In genomic region chr1:39787468-39787867, GRCh38 we compare ENCODE assay signal across 13 cellular contexts. TPM values are rescaled to one million over a fixed set of nuclear protein-coding genes. Genes with fewer than 3 reads are reported as not detected.
DNase-seq lines count a peak whose midpoint lies in the region; ATAC-seq and TF ChIP-seq lines count a peak whose summit lies in the region.
"Had no signal": no experiment of that assay in that cellular context is flagged by ENCODE, and none has a peak within 500 bp of the region (broad histone marks: within the 10 kb centered on the region; RNA-seq: fewer than 3 reads in every experiment).

No MANE protein-coding gene starts in this region.

- no peak overlapping the region for H2BK12ac ChIP-seq in H9 (ENCODE audit: insufficient read length, low read depth, low read length)

- H4K5ac ChIP-seq in H9 (ENCODE audit: insufficient read length, low read depth, low read length): no peak overlapping the region

- no peak overlapping the region for H2BK5ac ChIP-seq in H9 (ENCODE audit: insufficient read length, low read length)

- no peak overlapping the region for H3K4ac ChIP-seq in H9 (ENCODE audit: low read depth, low read length)

- H3K27ac ChIP-seq in H9 (ENCODE audit: insufficient read length, low read depth, low read length): no peak overlapping the region
- H3K27ac ChIP-seq in neural progenitor cell: no peak overlapping the region
- H3K27ac ChIP-seq: 22Rv1, sigmoid colon, thyroid gland had no signal

- no peak for ATAC-seq in HG03159 (IDR thresholded peaks at IDR 0.05; ENCODE audit: unreplicated experiment)
- no peak for ATAC-seq in GM21528 (IDR thresholded peaks at IDR 0.05; ENCODE audit: low FRiP score, unreplicated experiment)

- H2AFZ ChIP-seq in H9 (ENCODE audit: low read length) (no peak overlapping the region), neural progenitor cell (replicated peaks) (no peak overlapping the region)

- no peaks in the 10 kb centered on the region for H3K79me1 ChIP-seq in H9 (ENCODE audit: insufficient read depth, low read depth, low read length, poor library complexity, severe bottlenecking)

- no peak overlapping the region for H2BK20ac ChIP-seq in H9 (ENCODE audit: low read depth, low read length, poor library complexity, severe bottlenecking)

- H4K20me1 ChIP-seq in H9 (ENCODE audit: control insufficient read depth, insufficient read depth, insufficient read length): no peaks in the 10 kb centered on the region
- H4K20me1 ChIP-seq in neural progenitor cell (ENCODE audit: low read depth): peaks cover 3% of the 10 kb centered on the region

- H3K36me3 Mint-ChIP-seq in H9 (ENCODE audit: insufficient read depth in 1 of 3, low read depth in 3 of 3) (peaks cover 0 to 1% (median 0%) of the 10 kb centered on the region in 3 experiments; a peak in 1 of 7 replicates), neural progenitor cell (no peaks in the 10 kb centered on the region)
- H3K36me3 Mint-ChIP-seq in dendritic cell treated with granulocyte-macrophage colony-stimulating factor and Interleukin-4, amounts not matched to agents 40 ng/mL and 50 ng/mL, for 4 days (ENCODE audit: low read depth): no peaks in the 10 kb centered on the region

- H3K9me3 ChIP-seq in H9 (ENCODE audit: control insufficient read depth, low read depth, low read length) (no peaks in the 10 kb centered on the region), neural progenitor cell (ENCODE audit: low read depth) (no peaks in the 10 kb centered on the region)
- H3K9me3 ChIP-seq: sigmoid colon, thyroid gland had no signal

- H3K9me3 Mint-ChIP-seq in H9 (no peaks in the 10 kb centered on the region; a peak in 1 of 5 replicates), neural progenitor cell (no peaks in the 10 kb centered on the region)
- no peaks in the 10 kb centered on the region for H3K9me3 Mint-ChIP-seq in dendritic cell treated with granulocyte-macrophage colony-stimulating factor and Interleukin-4, amounts not matched to agents 40 ng/mL and 50 ng/mL, for 4 days

- H3K23me2 ChIP-seq in H9 (ENCODE audit: insufficient read length, low read depth, low read length, poor library complexity, severe bottlenecking): peaks cover 3% of the 10 kb centered on the region

- H3K27ac Mint-ChIP-seq in H9: no peak overlapping the region
- H3K27ac Mint-ChIP-seq in dendritic cell treated with granulocyte-macrophage colony-stimulating factor and Interleukin-4, amounts not matched to agents 40 ng/mL and 50 ng/mL, for 4 days: no peak overlapping the region
- H3K27ac Mint-ChIP-seq in neural progenitor cell: no peak overlapping the region

- no peak overlapping the region for H4K8ac ChIP-seq in H9 (replicated peaks; ENCODE audit: insufficient read length, low read depth, low read length)

- no peak overlapping the region for H3K56ac ChIP-seq in H9 (ENCODE audit: insufficient read length, low read depth, low read length)

- H3K4me1 ChIP-seq in H9 (ENCODE audit: insufficient read depth, low read length): no peaks in the 10 kb centered on the region
- peaks cover 8% of the 10 kb centered on the region for H3K4me1 ChIP-seq in neural progenitor cell

- no peak overlapping the region for H2AK5ac ChIP-seq in H9 (ENCODE audit: insufficient read length, low read length)

- H3K36me3 ChIP-seq in neural progenitor cell: no peaks in the 10 kb centered on the region
- H3K36me3 ChIP-seq: sigmoid colon, thyroid gland had no signal

- no peak overlapping the region for H3K18ac ChIP-seq in H9 (ENCODE audit: insufficient read length, low read depth, low read length)

- H3K4me3 ChIP-seq in neural progenitor cell: no peak overlapping the region

- no peak overlapping the region for H2BK15ac ChIP-seq in H9 (ENCODE audit: low read depth, low read length)

- H3K23ac ChIP-seq in H9 (ENCODE audit: insufficient read length, low read depth, low read length): no peak overlapping the region

- peaks cover 23% of the 10 kb centered on the region; the same call in 1 of the 2 replicates for H3K27me3 ChIP-seq in H9 (ENCODE audit: insufficient read depth, low read length)
- peaks cover 88% of the 10 kb centered on the region for H3K27me3 ChIP-seq in neural progenitor cell
- H3K27me3 ChIP-seq: thyroid gland had no signal

- no CpG with 5 or more reads among the region's 11 CpGs for WGBS in H9 (ENCODE audit: extremely low coverage, insufficient read length, low lambda C conversion rate)

- H3K4me2 ChIP-seq in H9 (ENCODE audit: insufficient read depth, insufficient read length, low read length): no peak overlapping the region
- H3K4me2 ChIP-seq in neural progenitor cell: no peak overlapping the region

- DNase-seq in DMS53 (lab: John Stamatoyannopoulos, UW): peak; percentile 41
- no peak for DNase-seq in DMS53 treated with DMSO at 0.1 percent for 48 hours (lab: John Stamatoyannopoulos, UW; ENCODE audit: unreplicated experiment)
- no peak for DNase-seq in H9
- no peak for DNase-seq in neural progenitor cell (ENCODE audit: low spot score)
- DNase-seq in NCI-H2196 treated with DMSO at 0.1 percent for 48 hours (lab: John Stamatoyannopoulos, UW; ENCODE audit: unreplicated experiment): no peak
- DNase-seq: activated CD8-positive, alpha-beta memory T cell treated with anti-CD3 and anti-CD28 coated beads, Interleukin-2, amount 50 U/mL, for 4 hours; midbrain; sigmoid colon; thyroid gland had no signal

- H3F3A ChIP-seq in neural progenitor cell (ENCODE audit: low read depth): no peaks in the 10 kb centered on the region

- H3K14ac ChIP-seq in H9 (ENCODE audit: insufficient read depth, low read length): no peak overlapping the region

- H3K79me2 ChIP-seq in H9 (ENCODE audit: insufficient read depth, low read length): no peaks in the 10 kb centered on the region
- H3K79me2 ChIP-seq in neural progenitor cell (ENCODE audit: low read depth): no peaks in the 10 kb centered on the region

- intact Hi-C loops in dendritic cell treated with granulocyte-macrophage colony-stimulating factor and Interleukin-4, amounts not matched to agents 40 ng/mL and 50 ng/mL, for 4 days (cut with micrococcal nuclease): no loop called here

- no peak overlapping the region for H3T11ph ChIP-seq in H9 (ENCODE audit: low read length)

- H4K91ac ChIP-seq in H9 (ENCODE audit: insufficient read length, low read depth, low read length): no peak overlapping the region

- H2BK120ac ChIP-seq in H9 (ENCODE audit: low read depth, low read length, poor library complexity, severe bottlenecking): no peak overlapping the region

- H3K4me3 Mint-ChIP-seq in H9 (peak overlapping the region; percentile 37 to 74; a peak in 4 of 5 replicates), neural progenitor cell (peak overlapping the region; percentile 63)
- peak overlapping the region; percentile 67 for H3K4me3 Mint-ChIP-seq in dendritic cell treated with granulocyte-macrophage colony-stimulating factor and Interleukin-4, amounts not matched to agents 40 ng/mL and 50 ng/mL, for 4 days

- H3K4me1 Mint-ChIP-seq in H9 (peaks cover 4% of the 10 kb centered on the region in 2 experiments; a peak in 3 of 4 replicates), neural progenitor cell (peaks cover 17% of the 10 kb centered on the region)
- H3K4me1 Mint-ChIP-seq in dendritic cell treated with granulocyte-macrophage colony-stimulating factor and Interleukin-4, amounts not matched to agents 40 ng/mL and 50 ng/mL, for 4 days (ENCODE audit: low read depth): peaks cover 31% of the 10 kb centered on the region

- no peak for TF ChIP-seq CTCF in H9 (conservative IDR thresholded peaks at IDR 0.05)
- TF ChIP-seq CTCF in neural progenitor cell (IDR thresholded peaks at IDR 0.05): no peak

- H3K9ac ChIP-seq in H9 (ENCODE audit: extremely low read depth, insufficient read length, low read length) (no peak overlapping the region), neural progenitor cell (no peak overlapping the region)

- H3K27me3 Mint-ChIP-seq in H9 (ENCODE audit: low read depth) (peaks cover 79% of the 10 kb centered on the region), neural progenitor cell (ENCODE audit: insufficient read depth, low read depth) (peaks cover 44% of the 10 kb centered on the region)
- H3K27me3 Mint-ChIP-seq in dendritic cell treated with granulocyte-macrophage colony-stimulating factor and Interleukin-4, amounts not matched to agents 40 ng/mL and 50 ng/mL, for 4 days: peaks cover 18% of the 10 kb centered on the region

RNA-seq across cellular contexts. Expression of gene BMP8B, which starts 1.2 kb away (rescaled TPM):
- total RNA-seq in H9 (2021): 0.33 and 0.42 TPM in 2 replicates
- 0.24 and 0.28 TPM in 2 replicates for total RNA-seq in neural progenitor cell (ENCODE audit: low replicate concordance)

RNA-seq across cellular contexts. Expression of gene OXCT2, which starts 16.3 kb away (rescaled TPM):
- total RNA-seq in H9 (2021) (3.7 and 4.3 TPM in 2 replicates), neural progenitor cell (ENCODE audit: low replicate concordance) (2.1 TPM in 2 replicates)

RNA-seq across cellular contexts. Expression of gene PPIE, which starts 48.8 kb away (rescaled TPM):
- total RNA-seq in H9 (2021): 36.3 and 38.8 TPM in 2 replicates
- total RNA-seq in neural progenitor cell (ENCODE audit: low replicate concordance): 50.8 and 57.2 TPM in 2 replicates
